ENCODE assay signal across 1 cellular context in genomic region chr19:13022859-13023636, GRCh38.
A peak's percentile ranks its signal among the peaks of the same experiment; 100 is the strongest.
TF ChIP-seq lines count a peak whose summit lies in the region.

No MANE protein-coding gene starts in this region.

TF ChIP-seq in WTC11, 78 proteins besides CTCF, POLR2A, EP300 and RAD21 (continued from another document):
- TF ChIP-seq, protein P1, sequence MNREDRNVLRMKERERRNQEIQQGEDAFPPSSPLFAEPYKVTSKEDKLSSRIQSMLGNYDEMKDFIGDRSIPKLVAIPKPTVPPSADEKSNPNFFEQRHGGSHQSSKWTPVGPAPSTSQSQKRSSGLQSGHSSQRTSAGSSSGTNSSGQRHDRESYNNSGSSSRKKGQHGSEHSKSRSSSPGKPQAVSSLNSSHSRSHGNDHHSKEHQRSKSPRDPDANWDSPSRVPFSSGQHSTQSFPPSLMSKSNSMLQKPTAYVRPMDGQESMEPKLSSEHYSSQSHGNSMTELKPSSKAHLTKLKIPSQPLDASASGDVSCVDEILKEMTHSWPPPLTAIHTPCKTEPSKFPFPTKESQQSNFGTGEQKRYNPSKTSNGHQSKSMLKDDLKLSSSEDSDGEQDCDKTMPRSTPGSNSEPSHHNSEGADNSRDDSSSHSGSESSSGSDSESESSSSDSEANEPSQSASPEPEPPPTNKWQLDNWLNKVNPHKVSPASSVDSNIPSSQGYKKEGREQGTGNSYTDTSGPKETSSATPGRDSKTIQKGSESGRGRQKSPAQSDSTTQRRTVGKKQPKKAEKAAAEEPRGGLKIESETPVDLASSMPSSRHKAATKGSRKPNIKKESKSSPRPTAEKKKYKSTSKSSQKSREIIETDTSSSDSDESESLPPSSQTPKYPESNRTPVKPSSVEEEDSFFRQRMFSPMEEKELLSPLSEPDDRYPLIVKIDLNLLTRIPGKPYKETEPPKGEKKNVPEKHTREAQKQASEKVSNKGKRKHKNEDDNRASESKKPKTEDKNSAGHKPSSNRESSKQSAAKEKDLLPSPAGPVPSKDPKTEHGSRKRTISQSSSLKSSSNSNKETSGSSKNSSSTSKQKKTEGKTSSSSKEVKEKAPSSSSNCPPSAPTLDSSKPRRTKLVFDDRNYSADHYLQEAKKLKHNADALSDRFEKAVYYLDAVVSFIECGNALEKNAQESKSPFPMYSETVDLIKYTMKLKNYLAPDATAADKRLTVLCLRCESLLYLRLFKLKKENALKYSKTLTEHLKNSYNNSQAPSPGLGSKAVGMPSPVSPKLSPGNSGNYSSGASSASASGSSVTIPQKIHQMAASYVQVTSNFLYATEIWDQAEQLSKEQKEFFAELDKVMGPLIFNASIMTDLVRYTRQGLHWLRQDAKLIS (CRISPR knock-in tag; IDR thresholded peaks at IDR 0.05; ENCODE audit: borderline replicate concordance), result no peak
- TF ChIP-seq GABPB1 (CRISPR knock-in tag; IDR thresholded peaks at IDR 0.05) (0 out of 2 replicates have a peak, but pooled peaks have one; percentile 22), ZNF219 (CRISPR knock-in tag; IDR thresholded peaks at IDR 0.05; ENCODE audit: borderline replicate concordance) (no peak), CDX4 (CRISPR knock-in tag; IDR thresholded peaks at IDR 0.05; ENCODE audit: borderline replicate concordance) (no peak), ELF4 (CRISPR knock-in tag; IDR thresholded peaks at IDR 0.05; ENCODE audit: low read depth) (no peak), ZNF425 (CRISPR knock-in tag; conservative IDR thresholded peaks at IDR 0.05) (no peak)
- TF ChIP-seq, protein P2, sequence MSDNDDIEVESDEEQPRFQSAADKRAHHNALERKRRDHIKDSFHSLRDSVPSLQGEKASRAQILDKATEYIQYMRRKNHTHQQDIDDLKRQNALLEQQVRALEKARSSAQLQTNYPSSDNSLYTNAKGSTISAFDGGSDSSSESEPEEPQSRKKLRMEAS (CRISPR knock-in tag; IDR thresholded peaks at IDR 0.05), result peak; percentile 25; the same call in 1 of the 2 replicates
